In genomic region chr17:49590874-49591273, GRCh38 we compare ENCODE assay signal across 2 cellular contexts.
TF ChIP-seq lines count a peak whose summit lies in the region.

No MANE protein-coding gene starts in this region.

TF ChIP-seq in A549, 52 proteins besides CTCF, POLR2A, EP300 and RAD21:
- no peak for TF ChIP-seq KDM5A (IDR thresholded peaks at IDR 0.05)
- TF ChIP-seq KDM1A (IDR thresholded peaks at IDR 0.05; ENCODE audit: low read depth): peak; percentile 63; the same call in 1 of the 2 replicates

TF ChIP-seq in H1, 55 proteins besides CTCF, POLR2A, EP300 and RAD21:
- TF ChIP-seq KDM1A (IDR thresholded peaks at IDR 0.05; ENCODE audit: borderline replicate concordance, low read length): peak; percentile 70; the same call in 1 of the 2 replicates
- no peak for TF ChIP-seq GTF2F1 (IDR thresholded peaks at IDR 0.05; ENCODE audit: borderline replicate concordance, low read depth, low read length)
